ENCODE assay signal across 8 cellular contexts in the genomic region with DNA sequence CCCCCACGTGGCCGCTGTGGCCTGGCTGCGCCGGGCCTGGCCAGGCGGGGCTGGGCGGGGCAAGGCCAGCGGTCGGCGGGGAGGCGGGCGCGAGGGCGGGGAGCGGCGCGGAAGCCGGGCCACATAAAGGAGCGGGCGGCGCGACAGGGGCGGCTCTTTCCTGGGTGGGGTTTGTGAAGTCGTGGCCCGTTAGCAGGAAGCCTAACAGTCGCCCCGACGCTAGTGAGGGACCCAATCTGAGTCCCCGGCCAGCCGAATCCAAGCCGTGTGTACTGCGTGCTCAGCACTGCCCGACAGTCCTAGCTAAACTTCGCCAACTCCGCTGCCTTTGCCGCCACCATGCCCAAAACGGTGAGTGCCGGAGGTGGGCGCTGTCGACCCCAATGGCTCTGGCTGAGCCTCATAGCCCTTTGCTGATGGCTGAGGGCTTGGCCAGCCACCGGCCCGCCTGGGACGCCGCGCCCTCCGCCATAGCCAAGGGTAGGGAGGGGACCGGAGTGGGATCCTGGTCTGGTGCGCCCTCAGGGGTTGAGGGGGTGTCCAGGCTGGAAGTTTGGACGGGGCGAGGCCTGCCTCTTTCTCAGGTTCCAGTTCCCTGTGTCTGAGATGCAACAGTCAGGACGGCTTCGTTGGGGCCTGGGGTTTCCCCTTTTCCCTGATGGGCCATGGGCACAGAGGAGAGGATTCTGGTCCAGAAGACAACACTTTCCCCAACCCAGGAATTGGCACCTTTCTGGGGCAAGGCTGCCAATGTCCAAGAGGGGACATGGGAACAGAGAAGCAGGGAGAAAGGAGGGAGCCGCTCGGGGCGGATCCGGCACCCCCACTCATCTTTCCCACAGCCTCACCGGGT. TPM values are rescaled to one million over a fixed set of nuclear protein-coding genes. Genes with fewer than 3 reads are reported as not detected.
DNase-seq lines count a peak whose midpoint lies in the region; ATAC-seq and TF ChIP-seq lines count a peak whose summit lies in the region.

A gene (plus strand): TSS at position 152 of the 853 bp plus-strand sequence. CDS start 188 bp downstream, at position 340.

- in situ Hi-C loops in Panc1 (cut with HindIII; ENCODE audit: low pct_unique_long_range_greater_than_20kb, low sequenced_read_pairs) = no loop called here

- H3K4me1 ChIP-seq in Panc1 (ENCODE audit: control insufficient read depth, insufficient read depth, low read length) = peaks cover 11% of the 10 kb centered on the region

- peak; percentile 24; the same call in 1 of the 2 replicates for TF ChIP-seq CTCF in Panc1 (IDR thresholded peaks at IDR 0.05)
- TF ChIP-seq CTCF in fibroblast of villous mesenchyme (IDR thresholded peaks at IDR 0.05; ENCODE audit: insufficient read depth, low read depth, low read length) = peak; percentile 24

- ATAC-seq in HG03097 (IDR thresholded peaks at IDR 0.05; ENCODE audit: low FRiP score, unreplicated experiment) (peak; percentile 60), Panc1 (peak; percentile 97)

- no peaks in the 10 kb centered on the region for H3K27me3 ChIP-seq in Panc1 (ENCODE audit: control insufficient read depth, insufficient read depth, low read length)

- no peaks in the 10 kb centered on the region for H3K9me3 ChIP-seq in Panc1 (ENCODE audit: control insufficient read depth, insufficient read depth, low read depth, low read length)

- H3K27ac ChIP-seq in Panc1 (ENCODE audit: low read length) (peak within 1 kb of the TSS; percentile 87), temporal lobe (ENCODE audit: low read depth, low read length) (peak within 1 kb of the TSS; percentile 59)

- no peaks in the 10 kb centered on the region for H3K27me3 Mint-ChIP-seq in activated T-helper 2 cell treated with anti-CD3 and anti-CD28 coated beads, Interferon-gamma antibody, Interleukin-2, Interleukin-4, amounts not matched to agents 10 μg/mL and 5 μg/mL and 100 μg/mL, durations not matched to agents 14 hours and 24 hours and 36 hours (ENCODE audit: low read depth)

- no TSS peak for BruUV-seq in Panc1 (replicated peaks; lab: Mats Ljungman, UMichigan)

- H3K4me3 ChIP-seq in Panc1 (ENCODE audit: low read depth in 2 of 2, low read length in 2 of 2) (peak within 1 kb of the TSS; percentile 74 to 86), fibroblast of villous mesenchyme (ENCODE audit: low read depth, low read length) (peak within 1 kb of the TSS; percentile 77)

- CTCF ChIA-PET in Panc1 (lab: Charles Lee) = no interaction called here

- H3K9me3 Mint-ChIP-seq in activated T-helper 2 cell treated with anti-CD3 and anti-CD28 coated beads, Interferon-gamma antibody, Interleukin-2, Interleukin-4, amounts not matched to agents 10 μg/mL and 5 μg/mL and 100 μg/mL, durations not matched to agents 14 hours and 24 hours and 36 hours = no peaks in the 10 kb centered on the region

- intact Hi-C loops in Panc1 (cut with micrococcal nuclease; ENCODE audit: unreplicated experiment) = loop anchor here (1.0 kb wide), 1 partner anchor 72 kb away; no protein-coding TSS in a partner anchor
- intact Hi-C loops in activated T-helper 2 cell treated with anti-CD3 and anti-CD28 coated beads, Interferon-gamma antibody, Interleukin-2, Interleukin-4, amounts not matched to agents 10 μg/mL and 5 μg/mL and 100 μg/mL, durations not matched to agents 14 hours and 24 hours and 36 hours (cut with micrococcal nuclease) = loop anchor here (1.0 to 10.0 kb wide), 2 partner anchors 72 to 347 kb away; no protein-coding TSS in a partner anchor

- H3K4me3 Mint-ChIP-seq in activated T-helper 2 cell treated with anti-CD3 and anti-CD28 coated beads, Interferon-gamma antibody, Interleukin-2, Interleukin-4, amounts not matched to agents 10 μg/mL and 5 μg/mL and 100 μg/mL, durations not matched to agents 14 hours and 24 hours and 36 hours (ENCODE audit: low read depth) = peak within 1 kb of the TSS; percentile 96

- peak; percentile 40 for DNase-seq in SIG-M5 treated with dmso at 0.1 percent for 504 hours (lab: John Stamatoyannopoulos, UW; ENCODE audit: unreplicated experiment)
- DNase-seq in SIG-M5 (lab: John Stamatoyannopoulos, UW) = no peak
- no peak for DNase-seq in Panc1 (ENCODE audit: low read depth, low spot score)
- DNase-seq in activated T-helper 2 cell treated with anti-CD3 and anti-CD28 coated beads, Interferon-gamma antibody, Interleukin-2, Interleukin-4, amounts not matched to agents 10 μg/mL and 5 μg/mL and 100 μg/mL, durations not matched to agents 14 hours and 24 hours and 36 hours (ENCODE audit: low spot score) = peak; percentile 74
- peak; percentile 57 for DNase-seq in fibroblast of villous mesenchyme (ENCODE audit: low read depth)
- peak in 49 of 56 donors; percentile 0 to 69 (median 22) for DNase-seq in nucleus accumbens (lab: John Stamatoyannopoulos, UW)

- H3K36me3 Mint-ChIP-seq in activated T-helper 2 cell treated with anti-CD3 and anti-CD28 coated beads, Interferon-gamma antibody, Interleukin-2, Interleukin-4, amounts not matched to agents 10 μg/mL and 5 μg/mL and 100 μg/mL, durations not matched to agents 14 hours and 24 hours and 36 hours (ENCODE audit: low read depth) = peaks cover 45% of the 10 kb centered on the region

- peak within 1 kb of the TSS; percentile 96 for H3K27ac Mint-ChIP-seq in activated T-helper 2 cell treated with anti-CD3 and anti-CD28 coated beads, Interferon-gamma antibody, Interleukin-2, Interleukin-4, amounts not matched to agents 10 μg/mL and 5 μg/mL and 100 μg/mL, durations not matched to agents 14 hours and 24 hours and 36 hours

- H3K36me3 ChIP-seq in Panc1 (ENCODE audit: control insufficient read depth, insufficient read depth, low read length) = no peaks in the 10 kb centered on the region

- POLR2A ChIA-PET in Panc1 (lab: Charles Lee) = interaction anchor here (0.8 kb wide), 1 partner anchor 1463 kb away, joined by 3 read pairs; no protein-coding TSS in a partner anchor

- peaks cover 48% of the 10 kb centered on the region for H3K4me1 Mint-ChIP-seq in activated T-helper 2 cell treated with anti-CD3 and anti-CD28 coated beads, Interferon-gamma antibody, Interleukin-2, Interleukin-4, amounts not matched to agents 10 μg/mL and 5 μg/mL and 100 μg/mL, durations not matched to agents 14 hours and 24 hours and 36 hours (ENCODE audit: low read depth)

RNA-seq across cellular contexts. Expression of the gene that starts here (rescaled TPM):
- total RNA-seq in Panc1 (2021; ENCODE audit: unreplicated experiment) (185 TPM), fibroblast of villous mesenchyme (305 and 309 TPM in 2 replicates), temporal lobe (21.6 TPM)
- polyA plus RNA-seq in Panc1 (2012; ENCODE audit: insufficient read length) = 166 TPM
- 473 and 476 TPM in 2 replicates for total RNA-seq in activated T-helper 2 cell treated with anti-CD3 and anti-CD28 coated beads, Interferon-gamma antibody, Interleukin-2, Interleukin-4, amounts not matched to agents 10 μg/mL and 5 μg/mL and 100 μg/mL, durations not matched to agents 14 hours and 24 hours and 36 hours

Comparison
In these comparisons a context has a peak if more than half of its experiments do, and no peak if none do; other contexts are left out.
1. DNase-seq: peak in SIG-M5 treated with dmso at 0.1 percent for 504 hours (single experiment), activated T-helper 2 cell treated with anti-CD3 and anti-CD28 coated beads, Interferon-gamma antibody, Interleukin-2, Interleukin-4, amounts not matched to agents 10 μg/mL and 5 μg/mL and 100 μg/mL, durations not matched to agents 14 hours and 24 hours and 36 hours (single experiment), fibroblast of villous mesenchyme (single experiment) and nucleus accumbens (49 of 56); none in SIG-M5 (single experiment) and Panc1 (single experiment).